ENCODE assay signal across 8 cellular contexts in the genomic region with DNA sequence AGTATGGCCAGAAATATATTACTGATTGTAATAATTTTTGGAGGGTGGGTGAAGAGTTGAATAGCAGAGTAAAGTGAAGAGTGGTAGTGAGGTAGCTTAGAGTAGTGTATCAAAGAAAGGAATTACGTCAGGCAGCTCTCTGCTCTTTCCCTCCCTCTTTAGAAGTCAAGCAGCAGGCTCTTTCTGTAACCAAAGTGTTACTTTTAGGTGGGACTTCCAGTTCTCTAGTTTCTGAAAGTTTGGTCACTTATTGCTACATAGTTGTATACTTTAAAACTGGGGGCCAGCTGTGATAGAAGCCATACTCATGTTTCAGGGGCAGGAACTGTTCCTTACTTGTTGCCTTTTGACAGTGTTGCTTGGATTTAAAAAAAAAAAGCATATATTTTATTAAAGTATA. TPM values are rescaled to one million over a fixed set of nuclear protein-coding genes. Genes with fewer than 3 reads are reported as not detected.
DNase-seq lines count a peak whose midpoint lies in the region; ATAC-seq and TF ChIP-seq lines count a peak whose summit lies in the region.

No MANE protein-coding gene starts in this region.

- peak overlapping the region in 4 of 5 donors; percentile 52 to 73 (median 62) for H3K27ac ChIP-seq in stomach

- H3K4me3 Mint-ChIP-seq in activated CD4-positive, alpha-beta T cell treated with anti-CD3 and anti-CD28 coated beads, Interleukin-2, amount 10 ng/mL, durations not matched to agents 24 days and 14 days = peak overlapping the region; percentile 74
- peak overlapping the region; percentile 65 for H3K4me3 Mint-ChIP-seq in activated naive CD8-positive, alpha-beta T cell

- H3K4me1 ChIP-seq in stomach = peaks cover 0 to 58% (median 34%) of the 10 kb centered on the region in 4 donors

- peak; percentile 74 for DNase-seq in activated CD4-positive, alpha-beta T cell treated with anti-CD3 and anti-CD28 coated beads, Interleukin-2, amount 10 ng/mL, durations not matched to agents 24 days and 14 days
- DNase-seq in activated CD4-positive, alpha-beta T cell treated with anti-CD3 and anti-CD28 coated beads for 4 hours = no peak
- no peak for DNase-seq in stomach
- DNase-seq in mesenteric fat pad (ENCODE audit: low spot score) = no peak
- DNase-seq in NAMALWA (ENCODE audit: low spot score) = no peak
- no peak for DNase-seq in NCI-H2196 treated with DMSO at 0.1 percent for 48 hours (lab: John Stamatoyannopoulos, UW; ENCODE audit: unreplicated experiment)

- H3K4me1 Mint-ChIP-seq in activated CD4-positive, alpha-beta T cell treated with anti-CD3 and anti-CD28 coated beads, Interleukin-2, amount 10 ng/mL, durations not matched to agents 24 days and 14 days = peaks cover 66% of the 10 kb centered on the region
- H3K4me1 Mint-ChIP-seq in activated naive CD8-positive, alpha-beta T cell (ENCODE audit: low read depth) = peaks cover 92% of the 10 kb centered on the region

- no peaks in the 10 kb centered on the region for H3K27me3 Mint-ChIP-seq in activated CD4-positive, alpha-beta T cell treated with anti-CD3 and anti-CD28 coated beads, Interleukin-2, amount 10 ng/mL, durations not matched to agents 24 days and 14 days
- no peaks in the 10 kb centered on the region for H3K27me3 Mint-ChIP-seq in activated naive CD8-positive, alpha-beta T cell

- H3K9me3 ChIP-seq in stomach = peaks cover 0 to 7% (median 0%) of the 10 kb centered on the region in 4 donors

- TF ChIP-seq CTCF in stomach (IDR thresholded peaks at IDR 0.05) = no peak

- H3K9me3 Mint-ChIP-seq in activated CD4-positive, alpha-beta T cell treated with anti-CD3 and anti-CD28 coated beads, Interleukin-2, amount 10 ng/mL, durations not matched to agents 24 days and 14 days = peaks cover 4% of the 10 kb centered on the region
- peaks cover 4% of the 10 kb centered on the region for H3K9me3 Mint-ChIP-seq in activated naive CD8-positive, alpha-beta T cell (ENCODE audit: low read depth)

- ATAC-seq in HG03025 (IDR thresholded peaks at IDR 0.05; ENCODE audit: low FRiP score, unreplicated experiment) = peak; percentile 54

- H3K27ac Mint-ChIP-seq in activated CD4-positive, alpha-beta T cell treated with anti-CD3 and anti-CD28 coated beads, Interleukin-2, amount 10 ng/mL, durations not matched to agents 24 days and 14 days = peak overlapping the region; percentile 90
- H3K27ac Mint-ChIP-seq in activated naive CD8-positive, alpha-beta T cell = peak overlapping the region; percentile 87

- intact Hi-C loops in activated CD4-positive, alpha-beta T cell treated with anti-CD3 and anti-CD28 coated beads, Interleukin-2, amount 10 ng/mL, durations not matched to agents 24 days and 14 days (cut with micrococcal nuclease) = loop anchor here (1.0 to 2.0 kb wide), 2 partner anchors 15 to 20 kb away; no protein-coding TSS in a partner anchor
- intact Hi-C loops in stomach (cut with DNase I; ENCODE audit: low total_unique reads) = no loop called here

- 30 to 62% (median 39%) methylated on average over 1 of the region's 1 CpG for WGBS in stomach, 5 donors

- H3K27me3 ChIP-seq in stomach = no peaks in the 10 kb centered on the region

- H3K36me3 Mint-ChIP-seq in activated CD4-positive, alpha-beta T cell treated with anti-CD3 and anti-CD28 coated beads, Interleukin-2, amount 10 ng/mL, durations not matched to agents 24 days and 14 days (ENCODE audit: low read depth) = peaks cover 32% of the 10 kb centered on the region
- H3K36me3 Mint-ChIP-seq in activated naive CD8-positive, alpha-beta T cell = peaks cover 10% of the 10 kb centered on the region

- H3K4me3 ChIP-seq in stomach = no peak overlapping the region

- TF ChIP-seq POLR2A in stomach (IDR thresholded peaks at IDR 0.05) = no peak

- no peaks in the 10 kb centered on the region for H3K36me3 ChIP-seq in stomach

- TF ChIP-seq EP300 in stomach (IDR thresholded peaks at IDR 0.05) = no peak

RNA-seq across cellular contexts. Expression of gene ATF7IP, which starts 30.6 kb away (rescaled TPM):
- 62.6 and 72.4 TPM in 2 replicates for total RNA-seq in activated CD4-positive, alpha-beta T cell treated with anti-CD3 and anti-CD28 coated beads, Interleukin-2, amount 10 ng/mL, durations not matched to agents 24 days and 14 days
- total RNA-seq in stomach = 10 to 100 TPM; 47.5 to 91.0 (median 84.8) TPM
- 1 to 10 TPM; 4.9 to 6.5 (median 5.7) TPM for polyA plus RNA-seq in stomach
- 59.7 TPM for total RNA-seq in mesenteric fat pad
